In the genomic region with DNA sequence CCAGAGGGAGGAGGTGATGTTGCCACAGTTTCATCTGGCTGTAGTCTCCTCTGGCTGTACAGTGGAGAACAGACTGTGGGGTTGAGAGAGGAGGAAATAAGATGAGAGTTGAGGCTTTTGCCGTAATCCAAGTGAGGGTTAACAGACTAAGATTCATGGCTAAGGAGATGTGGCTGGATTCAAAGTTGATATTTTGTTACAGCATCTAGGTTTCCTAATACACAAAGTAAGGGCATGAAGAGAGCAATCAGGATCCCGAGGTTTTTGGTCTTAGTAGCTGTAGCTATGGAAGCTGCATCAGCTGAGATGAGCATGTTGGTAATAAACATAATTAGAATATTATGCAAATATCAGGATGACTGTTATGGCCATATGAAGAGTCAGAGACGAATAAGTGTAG, we compare ENCODE assay signal across 9 cellular contexts. TPM values are rescaled to one million over a fixed set of nuclear protein-coding genes. Genes with fewer than 3 reads are reported as not detected.
DNase-seq lines count a peak whose midpoint lies in the region; ATAC-seq, FAIRE-seq and TF ChIP-seq lines count a peak whose summit lies in the region.
"Had no signal": no experiment of that assay in that cellular context is flagged by ENCODE, and none has a peak within 500 bp of the region (broad histone marks: within the 10 kb centered on the region; RNA-seq: fewer than 3 reads in every experiment).

No MANE protein-coding gene starts in this region.

- no peak overlapping the region for H3K27ac ChIP-seq in iPS-20b (ENCODE audit: low read length)

- H3K27me3 Mint-ChIP-seq in activated CD8-positive, alpha-beta memory T cell treated with anti-CD3 and anti-CD28 coated beads, Interleukin-2, amount 10 ng/mL, durations not matched to agents 7 days and 5 days, result no peaks in the 10 kb centered on the region
- no peaks in the 10 kb centered on the region for H3K27me3 Mint-ChIP-seq in activated T-helper 17 cell treated with anti-CD3 and anti-CD28 coated beads, Interleukin-2, amount 50 U/mL, for 72 hours

- no peak for ATAC-seq in activated CD8-positive, alpha-beta memory T cell treated with anti-CD3 and anti-CD28 coated beads, Interleukin-2, amount 10 ng/mL, durations not matched to agents 7 days and 5 days
- ATAC-seq in activated T-helper 17 cell treated with anti-CD3 and anti-CD28 coated beads, Interleukin-2, amount 50 U/mL, for 72 hours (replicated peaks), result no peak
- ATAC-seq in stimulated activated effector memory CD8-positive, alpha-beta T cell treated with anti-CD3 and anti-CD28 coated beads, Interleukin-12 subunit alpha, Interleukin-12 subunit beta, amount 100 ng/mL, for 72 hours, result no peak

- peaks cover 63% of the 10 kb centered on the region for H3K36me3 Mint-ChIP-seq in activated CD8-positive, alpha-beta memory T cell treated with anti-CD3 and anti-CD28 coated beads, Interleukin-2, amount 10 ng/mL, durations not matched to agents 7 days and 5 days
- peaks cover 64% of the 10 kb centered on the region for H3K36me3 Mint-ChIP-seq in activated T-helper 17 cell treated with anti-CD3 and anti-CD28 coated beads, Interleukin-2, amount 50 U/mL, for 72 hours (ENCODE audit: low read depth)
- peaks cover 59% of the 10 kb centered on the region for H3K36me3 Mint-ChIP-seq in stimulated activated effector memory CD8-positive, alpha-beta T cell treated with anti-CD3 and anti-CD28 coated beads, Interleukin-12 subunit alpha, Interleukin-12 subunit beta, amount 100 ng/mL, for 72 hours

- H3K36me3 ChIP-seq in iPS-20b (ENCODE audit: insufficient read depth, low read depth, low read length), result peaks cover 42% of the 10 kb centered on the region

- no peak for DNase-seq in activated CD8-positive, alpha-beta memory T cell treated with anti-CD3 and anti-CD28 coated beads, Interleukin-2, amount 10 ng/mL, durations not matched to agents 7 days and 5 days
- no peak for DNase-seq in activated CD8-positive, alpha-beta memory T cell treated with anti-CD3 and anti-CD28 coated beads for 24 hours
- no peak for DNase-seq in stimulated activated effector memory CD8-positive, alpha-beta T cell treated with anti-CD3 and anti-CD28 coated beads, Interleukin-12 subunit alpha, Interleukin-12 subunit beta, amount 100 ng/mL, for 72 hours (ENCODE audit: low spot score in 2 of 2)
- DNase-seq in GM12891 (ENCODE audit: insufficient read length, low spot score) (no peak), NCI-H2171 treated with DMSO at 0.1 percent for 48 hours (lab: John Stamatoyannopoulos, UW) (no peak), globus pallidus (ENCODE audit: low spot score) (no peak)
- DNase-seq: activated effector memory CD4-positive, alpha-beta T cell treated with Interleukin-2 at 50 U/mL for 16 hours had no signal

- no peak for FAIRE-seq in GM12891 (lab: Jason Lieb, UNC)

- H3K4me3 ChIP-seq in iPS-20b (ENCODE audit: low read length), result peak overlapping the region; percentile 98

- H3K9ac ChIP-seq in iPS-20b (ENCODE audit: low read depth, low read length), result peak overlapping the region; percentile 85; the same call in 1 of the 2 replicates

- peak overlapping the region; percentile 46 for H3K27ac Mint-ChIP-seq in activated CD8-positive, alpha-beta memory T cell treated with anti-CD3 and anti-CD28 coated beads, Interleukin-2, amount 10 ng/mL, durations not matched to agents 7 days and 5 days
- H3K27ac Mint-ChIP-seq in activated T-helper 17 cell treated with anti-CD3 and anti-CD28 coated beads, Interleukin-2, amount 50 U/mL, for 72 hours, result peak overlapping the region; percentile 58
- H3K27ac Mint-ChIP-seq in stimulated activated effector memory CD8-positive, alpha-beta T cell treated with anti-CD3 and anti-CD28 coated beads, Interleukin-12 subunit alpha, Interleukin-12 subunit beta, amount 100 ng/mL, for 72 hours, result no peak overlapping the region

- no peaks in the 10 kb centered on the region for H3K27me3 ChIP-seq in iPS-20b (ENCODE audit: insufficient read depth, low read length)

- CTCF ChIA-PET in activated CD8-positive, alpha-beta memory T cell treated with anti-CD3 and anti-CD28 coated beads, Interleukin-2, amount 10 ng/mL, durations not matched to agents 7 days and 5 days (lab: Charles Lee), result interaction anchor here (2.3 kb wide), 1 partner anchor 22 kb away, joined by 8 read pairs; the partner anchor contains the start of gene ZNF586

- no peaks in the 10 kb centered on the region; the same call in 1 of the 2 replicates for H3K9me3 ChIP-seq in iPS-20b (ENCODE audit: insufficient read depth, low read depth, low read length)

- H3K9me3 Mint-ChIP-seq in activated CD8-positive, alpha-beta memory T cell treated with anti-CD3 and anti-CD28 coated beads, Interleukin-2, amount 10 ng/mL, durations not matched to agents 7 days and 5 days (ENCODE audit: low read depth), result peaks cover 32% of the 10 kb centered on the region
- peaks cover 9% of the 10 kb centered on the region for H3K9me3 Mint-ChIP-seq in activated T-helper 17 cell treated with anti-CD3 and anti-CD28 coated beads, Interleukin-2, amount 50 U/mL, for 72 hours
- peaks cover 32% of the 10 kb centered on the region for H3K9me3 Mint-ChIP-seq in stimulated activated effector memory CD8-positive, alpha-beta T cell treated with anti-CD3 and anti-CD28 coated beads, Interleukin-12 subunit alpha, Interleukin-12 subunit beta, amount 100 ng/mL, for 72 hours

- peaks cover 7% of the 10 kb centered on the region for H3K4me1 ChIP-seq in iPS-20b (ENCODE audit: insufficient read depth, low read length)

- peak overlapping the region; percentile 38 for H3K4me3 Mint-ChIP-seq in activated CD8-positive, alpha-beta memory T cell treated with anti-CD3 and anti-CD28 coated beads, Interleukin-2, amount 10 ng/mL, durations not matched to agents 7 days and 5 days
- peak overlapping the region; percentile 98 for H3K4me3 Mint-ChIP-seq in activated T-helper 17 cell treated with anti-CD3 and anti-CD28 coated beads, Interleukin-2, amount 50 U/mL, for 72 hours
- H3K4me3 Mint-ChIP-seq in stimulated activated effector memory CD8-positive, alpha-beta T cell treated with anti-CD3 and anti-CD28 coated beads, Interleukin-12 subunit alpha, Interleukin-12 subunit beta, amount 100 ng/mL, for 72 hours, result peak overlapping the region; percentile 100

- no peak for TF ChIP-seq POLR2A in GM12891 (IDR thresholded peaks at IDR 0.05; ENCODE audit: low read depth, low read length)

- peaks cover 26% of the 10 kb centered on the region for H3K4me1 Mint-ChIP-seq in activated CD8-positive, alpha-beta memory T cell treated with anti-CD3 and anti-CD28 coated beads, Interleukin-2, amount 10 ng/mL, durations not matched to agents 7 days and 5 days
- H3K4me1 Mint-ChIP-seq in activated T-helper 17 cell treated with anti-CD3 and anti-CD28 coated beads, Interleukin-2, amount 50 U/mL, for 72 hours, result peaks cover 10% of the 10 kb centered on the region
- peaks cover 19% of the 10 kb centered on the region for H3K4me1 Mint-ChIP-seq in stimulated activated effector memory CD8-positive, alpha-beta T cell treated with anti-CD3 and anti-CD28 coated beads, Interleukin-12 subunit alpha, Interleukin-12 subunit beta, amount 100 ng/mL, for 72 hours

TF ChIP-seq in GM12891, 5 proteins besides CTCF, POLR2A, EP300 and RAD21:
- TF ChIP-seq POLR2AphosphoS5 (IDR thresholded peaks at IDR 0.05; ENCODE audit: low read depth, low read length) (no peak), PAX5 (IDR thresholded peaks at IDR 0.05; ENCODE audit: insufficient read depth, low read length, severe bottlenecking) (no peak)
TF ChIP-seq in GM12891: peak in this region for 0.

RNA-seq across cellular contexts. Expression of gene ZNF776, which starts 1.4 kb away (rescaled TPM):
- 10 to 100 TPM; 15.4 to 18.1 TPM for total RNA-seq in activated CD8-positive, alpha-beta memory T cell treated with anti-CD3 and anti-CD28 coated beads, Interleukin-2, amount 10 ng/mL, durations not matched to agents 7 days and 5 days
- total RNA-seq in activated T-helper 17 cell treated with anti-CD3 and anti-CD28 coated beads, Interleukin-2, amount 50 U/mL, for 72 hours, result 10 to 100 TPM in 1 of 2 donors, 1 to 10 TPM in 1; 7.9 to 11.8 TPM
- 8.2 TPM for polyA plus RNA-seq in GM12891 (2012; ENCODE audit: low read depth, missing spikeins)

RNA-seq across cellular contexts. Expression of gene ZNF671, which starts 20.6 kb away (rescaled TPM):
- 10 to 100 TPM; 13.0 to 13.8 TPM for total RNA-seq in activated CD8-positive, alpha-beta memory T cell treated with anti-CD3 and anti-CD28 coated beads, Interleukin-2, amount 10 ng/mL, durations not matched to agents 7 days and 5 days
- total RNA-seq in activated T-helper 17 cell treated with anti-CD3 and anti-CD28 coated beads, Interleukin-2, amount 50 U/mL, for 72 hours, result 10 to 100 TPM in 1 of 2 donors, 1 to 10 TPM in 1; 5.9 to 11.5 TPM
- polyA plus RNA-seq in GM12891 (2012; ENCODE audit: low read depth, missing spikeins), result 6.3 TPM

RNA-seq across cellular contexts. Expression of gene ZNF586, which starts 21.4 kb away (rescaled TPM):
- total RNA-seq in activated CD8-positive, alpha-beta memory T cell treated with anti-CD3 and anti-CD28 coated beads, Interleukin-2, amount 10 ng/mL, durations not matched to agents 7 days and 5 days, result 10 to 100 TPM; 20.4 to 23.0 TPM
- total RNA-seq in activated T-helper 17 cell treated with anti-CD3 and anti-CD28 coated beads, Interleukin-2, amount 50 U/mL, for 72 hours, result 10 to 100 TPM; 16.0 to 21.0 TPM
- polyA plus RNA-seq in GM12891 (2012; ENCODE audit: low read depth, missing spikeins), result 12.4 TPM

RNA-seq across cellular contexts. Expression of gene ZNF154, which starts 39.0 kb away (rescaled TPM):
- total RNA-seq in activated CD8-positive, alpha-beta memory T cell treated with anti-CD3 and anti-CD28 coated beads, Interleukin-2, amount 10 ng/mL, durations not matched to agents 7 days and 5 days, result 1 to 10 TPM; 4.0 to 5.6 TPM
- total RNA-seq in activated T-helper 17 cell treated with anti-CD3 and anti-CD28 coated beads, Interleukin-2, amount 50 U/mL, for 72 hours, result 1 to 10 TPM in 1 of 2 donors, under 1 TPM in 1; 0.35 to 5.6 TPM
- 2.2 TPM for polyA plus RNA-seq in GM12891 (2012; ENCODE audit: low read depth, missing spikeins)

Comparison
In these comparisons a context has a peak if more than half of its experiments do, and no peak if none do; other contexts are left out.
1. H3K4me3 Mint-ChIP-seq: peak in every context shown above with its lines; median percentile 100 in stimulated activated effector memory CD8-positive, alpha-beta T cell treated with anti-CD3 and anti-CD28 coated beads, Interleukin-12 subunit alpha, Interleukin-12 subunit beta, amount 100 ng/mL, for 72 hours; 98 in activated T-helper 17 cell treated with anti-CD3 and anti-CD28 coated beads, Interleukin-2, amount 50 U/mL, for 72 hours; 38 in activated CD8-positive, alpha-beta memory T cell treated with anti-CD3 and anti-CD28 coated beads, Interleukin-2, amount 10 ng/mL, durations not matched to agents 7 days and 5 days.